ENCODE assay signal across 14 cellular contexts in the genomic region with DNA sequence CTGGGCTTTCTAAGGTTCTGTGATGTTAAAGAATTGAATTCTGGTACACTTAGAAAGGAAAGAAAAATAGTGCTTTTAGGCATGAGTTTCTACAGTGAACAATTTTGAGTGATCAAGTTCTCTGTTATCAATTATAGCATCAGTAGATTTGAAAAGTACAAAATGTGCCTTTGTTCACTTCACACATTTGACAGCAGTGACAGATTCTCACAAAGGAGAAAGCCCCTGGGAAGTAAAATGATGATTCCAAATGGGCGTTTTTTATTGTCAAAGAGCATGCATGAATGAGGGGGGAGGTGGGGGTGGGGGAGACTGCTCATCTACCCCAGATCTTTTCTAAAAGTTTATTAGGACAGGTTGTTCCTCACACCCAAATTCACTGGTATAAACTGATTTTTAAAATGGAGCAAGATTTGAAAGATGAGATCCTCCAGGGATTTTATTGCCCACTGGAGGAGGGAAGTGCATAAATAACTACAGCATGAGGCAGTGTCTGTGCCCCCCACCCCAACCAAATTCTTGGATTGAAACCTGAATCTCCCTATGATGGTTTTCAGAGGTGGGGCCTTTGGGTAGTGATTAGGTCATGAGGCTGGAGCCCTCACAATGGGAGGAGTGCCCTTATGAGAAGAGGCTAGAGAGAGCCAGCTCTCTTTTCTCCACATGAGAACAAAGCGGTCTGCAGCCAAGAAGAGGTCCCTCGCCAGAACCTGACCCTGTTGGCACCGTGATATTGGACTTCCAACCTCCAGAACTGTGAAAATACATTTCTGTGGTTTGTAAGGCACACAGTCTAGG.
DNase-seq lines count a peak whose midpoint lies in the region; ATAC-seq and TF ChIP-seq lines count a peak whose summit lies in the region.
"Had no signal": no experiment of that assay in that cellular context is flagged by ENCODE, and none has a peak within 500 bp of the region (broad histone marks: within the 10 kb centered on the region; RNA-seq: fewer than 3 reads in every experiment).

No MANE protein-coding gene starts in this region.

- TF ChIP-seq RAD21 in SK-N-SH (IDR thresholded peaks at IDR 0.05; ENCODE audit: low read length) = no peak

- H3K9me3 Mint-ChIP-seq in natural killer cell = no peaks in the 10 kb centered on the region
- no peaks in the 10 kb centered on the region for H3K9me3 Mint-ChIP-seq in CD14-positive monocyte
- H3K9me3 Mint-ChIP-seq: activated T-helper 2 cell treated with anti-CD3 and anti-CD28 coated beads, Interferon-gamma antibody, Interleukin-2, Interleukin-4, amounts not matched to agents 10 μg/mL and 5 μg/mL and 100 μg/mL, durations not matched to agents 14 hours and 24 hours and 36 hours had no signal

- H3K4me3 Mint-ChIP-seq in natural killer cell = peak overlapping the region; percentile 31
- H3K4me3 Mint-ChIP-seq in CD14-positive monocyte = no peak overlapping the region
- H3K4me3 Mint-ChIP-seq: IgD-negative memory B cell had no signal

- H3K27ac Mint-ChIP-seq in natural killer cell (peak overlapping the region; percentile 96 to 99), CD14-positive monocyte (peak overlapping the region in 2 of 7 donors; percentile 12 to 73)
- H3K27ac Mint-ChIP-seq: activated T-helper 2 cell treated with anti-CD3 and anti-CD28 coated beads, Interferon-gamma antibody, Interleukin-2, Interleukin-4, amounts not matched to agents 10 μg/mL and 5 μg/mL and 100 μg/mL, durations not matched to agents 14 hours and 24 hours and 36 hours; IgD-negative memory B cell had no signal

- no peak overlapping the region for H3K9ac ChIP-seq in BLaER1
- H3K9ac ChIP-seq in HUES6 (ENCODE audit: low read length) = peak overlapping the region; percentile 23
- no peak overlapping the region for H3K9ac ChIP-seq in SK-N-SH

- peak overlapping the region; percentile 46 for H3K4me2 ChIP-seq in BLaER1
- H3K4me2 ChIP-seq in SK-N-SH = no peak overlapping the region

- no peaks in the 10 kb centered on the region for H3K9me3 ChIP-seq in BLaER1
- no peaks in the 10 kb centered on the region for H3K9me3 ChIP-seq in HUES6 (ENCODE audit: control insufficient read depth, insufficient read depth, low read depth, low read length)
- H3K9me3 ChIP-seq in SK-N-SH = no peaks in the 10 kb centered on the region
- H3K9me3 ChIP-seq: right atrium auricular region had no signal

- H3K4me3 ChIP-seq in BLaER1 (no peak overlapping the region), HUES6 (ENCODE audit: low read depth, low read length) (no peak overlapping the region), choroid plexus epithelial cell (ENCODE audit: low read depth, low read length) (no peak overlapping the region), SK-N-SH (ENCODE audit: low read depth in 2 of 2, low read length in 1 of 2) (no peak overlapping the region), brain microvascular endothelial cell (ENCODE audit: low read depth, low read length) (no peak overlapping the region)
- H3K4me3 ChIP-seq: right atrium auricular region had no signal

- in situ Hi-C loops in brain microvascular endothelial cell (cut with HindIII; ENCODE audit: low pct_ligation_motif_present, low sequenced_read_pairs) = no loop called here

- no peaks in the 10 kb centered on the region for H3K9me2 ChIP-seq in SK-N-SH

- no peaks in the 10 kb centered on the region for H3K36me3 ChIP-seq in BLaER1
- H3K36me3 ChIP-seq in HUES6 (ENCODE audit: control insufficient read depth, insufficient read depth, low read length) = no peaks in the 10 kb centered on the region
- no peaks in the 10 kb centered on the region for H3K36me3 ChIP-seq in SK-N-SH (replicated peaks in 1 of 2; ENCODE audit: control insufficient read depth in 1 of 2, insufficient read depth in 2 of 2, low read length in 1 of 2)
- H3K36me3 ChIP-seq in brain microvascular endothelial cell (replicated peaks) = no peaks in the 10 kb centered on the region
- H3K36me3 ChIP-seq: right atrium auricular region had no signal

- WGBS in SK-N-SH (ENCODE audit: low lambda C conversion rate) = 64% methylated on average over 4 of the region's 4 CpGs

- peaks cover 78 to 81% of the 10 kb centered on the region in 2 donors for H3K4me1 Mint-ChIP-seq in natural killer cell
- H3K4me1 Mint-ChIP-seq in CD14-positive monocyte = peaks cover 5% of the 10 kb centered on the region

- intact Hi-C loops in natural killer cell (cut with micrococcal nuclease) = no loop called here
- intact Hi-C loops in CD14-positive monocyte (cut with micrococcal nuclease) = no loop called here

- H3K27me3 Mint-ChIP-seq in natural killer cell (ENCODE audit: low read depth in 2 of 2) (no peaks in the 10 kb centered on the region), CD14-positive monocyte (ENCODE audit: low read depth in 3 of 3) (no peaks in the 10 kb centered on the region)

- peaks cover 25% of the 10 kb centered on the region for H3K36me3 Mint-ChIP-seq in natural killer cell
- H3K36me3 Mint-ChIP-seq in CD14-positive monocyte = peaks cover 69 to 97% of the 10 kb centered on the region in 2 donors

- TF ChIP-seq CTCF in choroid plexus epithelial cell (conservative IDR thresholded peaks at IDR 0.05; ENCODE audit: low read depth, low read length) (no peak), natural killer cell (IDR thresholded peaks at IDR 0.05) (no peak), CD14-positive monocyte (IDR thresholded peaks at IDR 0.05) (no peak), SK-N-SH (IDR thresholded peaks at IDR 0.05) (no peak), brain microvascular endothelial cell (IDR thresholded peaks at IDR 0.05; ENCODE audit: low read depth, low read length, missing control alignments) (no peak)

- no peaks in the 10 kb centered on the region for H3F3A ChIP-seq in SK-N-SH (replicated peaks; ENCODE audit: insufficient read depth)

- no peak for TF ChIP-seq EP300 in SK-N-SH (IDR thresholded peaks at IDR 0.05; ENCODE audit: borderline replicate concordance in 1 of 2, low read depth in 1 of 2, low read length in 1 of 2)

- DNase-seq in choroid plexus epithelial cell (ENCODE audit: low read depth) (peak; percentile 21), natural killer cell (no peak), CD14-positive monocyte (ENCODE audit: low spot score) (no peak), SK-N-SH (no peak), brain microvascular endothelial cell (no peak)
- DNase-seq: amniotic stem cell, NCI-H2107, NCI-H748 treated with DMSO at 0.1 percent for 48 hours had no signal

- CTCF ChIA-PET in SK-N-SH (lab: Yijun Ruan, JAX) = interaction anchor here (0.7 kb wide), 1 partner anchor 13 kb away, joined by 3 read pairs; no protein-coding TSS in a partner anchor

- H3K27me3 ChIP-seq in BLaER1 (no peaks in the 10 kb centered on the region), HUES6 (ENCODE audit: control insufficient read depth, insufficient read depth, low read length) (no peaks in the 10 kb centered on the region), SK-N-SH (ENCODE audit: insufficient read depth) (peaks cover 10% of the 10 kb centered on the region; the same call in 1 of the 2 replicates), brain microvascular endothelial cell (replicated peaks) (no peaks in the 10 kb centered on the region)
- H3K27me3 ChIP-seq: right atrium auricular region had no signal

- ATAC-seq in natural killer cell (peak in 2 of 3 donors; percentile 20 to 24), HG03442 (IDR thresholded peaks at IDR 0.05; ENCODE audit: unreplicated experiment) (no peak)

- peaks cover 40% of the 10 kb centered on the region for H3K4me1 ChIP-seq in BLaER1
- peaks cover 8% of the 10 kb centered on the region for H3K4me1 ChIP-seq in HUES6 (ENCODE audit: control insufficient read depth, insufficient read depth, low read length)
- H3K4me1 ChIP-seq in SK-N-SH (ENCODE audit: control insufficient read depth in 1 of 2, insufficient read depth in 2 of 2, low read depth in 1 of 2, low read length in 1 of 2) = no peaks in the 10 kb centered on the region
- H3K4me1 ChIP-seq: right atrium auricular region had no signal

- POLR2A ChIA-PET in SK-N-SH (lab: Yijun Ruan, JAX) = no interaction called here

- H4K20me1 ChIP-seq in BLaER1 (no peaks in the 10 kb centered on the region), SK-N-SH (ENCODE audit: insufficient read depth) (no peaks in the 10 kb centered on the region)

- H2AFZ ChIP-seq in SK-N-SH (ENCODE audit: low read depth) = no peak overlapping the region

- H3K79me2 ChIP-seq in SK-N-SH (ENCODE audit: insufficient read depth) = no peaks in the 10 kb centered on the region

- H3K27ac ChIP-seq in BLaER1 (no peak overlapping the region), HUES6 (ENCODE audit: low read depth, low read length) (no peak overlapping the region), SK-N-SH (ENCODE audit: low read depth in 2 of 2, low read length in 1 of 2) (no peak overlapping the region), brain microvascular endothelial cell (no peak overlapping the region)
- H3K27ac ChIP-seq: right atrium auricular region had no signal

TF ChIP-seq in SK-N-SH, 30 proteins besides CTCF, POLR2A, EP300 and RAD21 (continues in another document):
- TF ChIP-seq FOXM1 (IDR thresholded peaks at IDR 0.05; ENCODE audit: low read depth) (no peak), TAF1 (IDR thresholded peaks at IDR 0.05; ENCODE audit: borderline replicate concordance, low read depth, low read length) (no peak), MXI1 (IDR thresholded peaks at IDR 0.05; ENCODE audit: low read depth, low read length) (no peak), TCF12 (IDR thresholded peaks at IDR 0.05) (no peak), JUND (IDR thresholded peaks at IDR 0.05) (no peak), FOSL2 (IDR thresholded peaks at IDR 0.05; ENCODE audit: borderline replicate concordance, low read depth) (no peak), SIN3A (IDR thresholded peaks at IDR 0.05; ENCODE audit: borderline replicate concordance, low read depth, low read length) (no peak), RFX5 (IDR thresholded peaks at IDR 0.05; ENCODE audit: low read length) (no peak), USF2 (IDR thresholded peaks at IDR 0.05; ENCODE audit: borderline replicate concordance, low read depth, low read length) (no peak), SMC3 (IDR thresholded peaks at IDR 0.05; ENCODE audit: low read depth, low read length) (no peak), NRF1 (IDR thresholded peaks at IDR 0.05; ENCODE audit: low read depth, low read length) (no peak)
